ENCODE assay signal across 15 cellular contexts in genomic region chr16:53065436-53066165, GRCh38. TPM values are rescaled to one million over a fixed set of nuclear protein-coding genes. Genes with fewer than 3 reads are reported as not detected.
DNase-seq lines count a peak whose midpoint lies in the region; ATAC-seq and TF ChIP-seq lines count a peak whose summit lies in the region.
"Had no signal": no experiment of that assay in that cellular context is flagged by ENCODE, and none has a peak within 500 bp of the region (broad histone marks: within the 10 kb centered on the region; RNA-seq: fewer than 3 reads in every experiment).

No MANE protein-coding gene starts in this region.

- no peak for DNase-seq in HFFc6
- DNase-seq in smooth muscle cell (lab: John Stamatoyannopoulos, UW; ENCODE audit: unreplicated experiment), result no peak
- DNase-seq in foreskin melanocyte, result no peak
- DNase-seq in trophoblast cell, result no peak
- DNase-seq in NK-92 (lab: John Stamatoyannopoulos, UW; ENCODE audit: unreplicated experiment), result no peak
- DNase-seq: activated naive CD4-positive, alpha-beta T cell treated with anti-CD3 and anti-CD28 coated beads, Interleukin-2, amount 10 ng/mL, durations not matched to agents 7 days and 5 days; BE2C; DMS79 treated with DMSO at 0.1 percent for 48 hours; hypothalamus; NCI-H1105 treated with DMSO at 0.1 percent for 48 hours; WERI-Rb-1 had no signal

- no peak overlapping the region for H3K14ac ChIP-seq in trophoblast cell (ENCODE audit: low read length)

- H3K27ac Mint-ChIP-seq in HFFc6 (peak overlapping the region; percentile 22; the same call in 1 of the 2 replicates), brain (peak overlapping the region in 4 of 5 experiments; percentile 41 to 79 (median 52))
- H3K27ac Mint-ChIP-seq: activated naive CD4-positive, alpha-beta T cell treated with anti-CD3 and anti-CD28 coated beads, Interleukin-2, amount 10 ng/mL, durations not matched to agents 7 days and 5 days had no signal

- no peak overlapping the region for H2AK5ac ChIP-seq in trophoblast cell (ENCODE audit: low read length)

- H3K79me1 ChIP-seq in trophoblast cell (ENCODE audit: low read length), result no peaks in the 10 kb centered on the region

- H3K4me3 ChIP-seq in iPS-20b (ENCODE audit: low read length) (no peak overlapping the region), smooth muscle cell (no peak overlapping the region), trophoblast cell (ENCODE audit: low read depth, low read length) (no peak overlapping the region)
- H3K4me3 ChIP-seq: thoracic aorta had no signal

- H3K9me3 Mint-ChIP-seq in HFFc6, result no peaks in the 10 kb centered on the region
- no peaks in the 10 kb centered on the region for H3K9me3 Mint-ChIP-seq in brain
- H3K9me3 Mint-ChIP-seq: activated naive CD4-positive, alpha-beta T cell treated with anti-CD3 and anti-CD28 coated beads, Interleukin-2, amount 10 ng/mL, durations not matched to agents 7 days and 5 days had no signal

- no peak for ATAC-seq in HG02885 (IDR thresholded peaks at IDR 0.05; ENCODE audit: poor library complexity, unreplicated experiment)

- peaks cover 14% of the 10 kb centered on the region; the same call in 1 of the 2 replicates for H3K36me3 ChIP-seq in iPS-20b (ENCODE audit: insufficient read depth, low read depth, low read length)
- no peaks in the 10 kb centered on the region for H3K36me3 ChIP-seq in smooth muscle cell (ENCODE audit: low read depth)
- peaks cover 0 to 5% of the 10 kb centered on the region in 2 experiments for H3K36me3 ChIP-seq in trophoblast cell (ENCODE audit: control insufficient read depth in 1 of 2, insufficient read depth in 2 of 2, low read length in 2 of 2)
- H3K36me3 ChIP-seq: WERI-Rb-1 had no signal

- H3K27me3 Mint-ChIP-seq in HFFc6 (ENCODE audit: insufficient read depth) (no peaks in the 10 kb centered on the region), brain (peaks cover 4% of the 10 kb centered on the region)
- H3K27me3 Mint-ChIP-seq: activated naive CD4-positive, alpha-beta T cell treated with anti-CD3 and anti-CD28 coated beads, Interleukin-2, amount 10 ng/mL, durations not matched to agents 7 days and 5 days had no signal

- H3K9ac ChIP-seq in iPS-20b (ENCODE audit: low read depth, low read length) (0 out of 2 replicates have a peak overlapping the region, but pooled peaks have one; percentile 20), smooth muscle cell (ENCODE audit: low read depth) (no peak overlapping the region), trophoblast cell (ENCODE audit: low read length) (no peak overlapping the region)

- H3K36me3 Mint-ChIP-seq in HFFc6 (ENCODE audit: low read depth) (peaks cover 16% of the 10 kb centered on the region), brain (peaks cover 28% of the 10 kb centered on the region)

- H4K8ac ChIP-seq in trophoblast cell (ENCODE audit: low read depth, low read length), result no peak overlapping the region

- no peak overlapping the region for H3K27ac ChIP-seq in iPS-20b (ENCODE audit: low read length)
- peak overlapping the region; percentile 52 for H3K27ac ChIP-seq in smooth muscle cell (ENCODE audit: low read depth)
- H3K27ac ChIP-seq in trophoblast cell (ENCODE audit: low read depth, low read length), result no peak overlapping the region
- H3K27ac ChIP-seq: thoracic aorta, WERI-Rb-1 had no signal

- H3K23ac ChIP-seq in trophoblast cell (ENCODE audit: low read length), result no peak overlapping the region

- no peaks in the 10 kb centered on the region for H3K9me3 ChIP-seq in iPS-20b (ENCODE audit: insufficient read depth, low read depth, low read length)
- no peaks in the 10 kb centered on the region for H3K9me3 ChIP-seq in smooth muscle cell (replicated peaks; ENCODE audit: low read depth)
- H3K9me3 ChIP-seq in trophoblast cell (ENCODE audit: insufficient read depth, low read depth, low read length), result no peaks in the 10 kb centered on the region
- H3K9me3 ChIP-seq: BE2C, thoracic aorta had no signal

- WGBS in smooth muscle cell (ENCODE audit: low lambda C conversion rate), result 63% methylated on average over 6 of the region's 6 CpGs
- no CpG with 5 or more reads among the region's 6 CpGs for WGBS in trophoblast cell (ENCODE audit: extremely low coverage, insufficient coverage, insufficient read length)

- H3K4me1 ChIP-seq in iPS-20b (ENCODE audit: insufficient read depth, low read length) (no peaks in the 10 kb centered on the region; the same call in 1 of the 2 replicates), smooth muscle cell (ENCODE audit: low read depth) (no peaks in the 10 kb centered on the region), trophoblast cell (ENCODE audit: control insufficient read depth in 1 of 2, insufficient read depth in 2 of 2, low read length in 2 of 2) (peaks cover 3% of the 10 kb centered on the region in 2 experiments)

- H4K12ac ChIP-seq in trophoblast cell (ENCODE audit: low read depth, low read length), result no peak overlapping the region

- H3K4me1 Mint-ChIP-seq in HFFc6 (ENCODE audit: low read depth), result peaks cover 19% of the 10 kb centered on the region
- peaks cover 26% of the 10 kb centered on the region for H3K4me1 Mint-ChIP-seq in brain

- TF ChIP-seq CTCF in HFFc6 (IDR thresholded peaks at IDR 0.05) (no peak), brain (conservative IDR thresholded peaks at IDR 0.05) (no peak), smooth muscle cell (IDR thresholded peaks at IDR 0.05; ENCODE audit: borderline replicate concordance, insufficient read depth, poor library complexity, severe bottlenecking) (no peak)

- no peak overlapping the region for H3K4ac ChIP-seq in trophoblast cell (ENCODE audit: low read depth, low read length)

- H3K18ac ChIP-seq in trophoblast cell (ENCODE audit: low read length), result no peak overlapping the region

- H3K4me2 ChIP-seq in smooth muscle cell, result no peak overlapping the region
- H3K4me2 ChIP-seq in trophoblast cell (ENCODE audit: low read length), result no peak overlapping the region

- H4K91ac ChIP-seq in trophoblast cell (ENCODE audit: low read depth, low read length), result no peak overlapping the region

- peaks cover 4% of the 10 kb centered on the region for H3F3A ChIP-seq in smooth muscle cell (ENCODE audit: low read depth)

- H2BK5ac ChIP-seq in trophoblast cell (ENCODE audit: low read depth, low read length, poor library complexity), result no peak overlapping the region

- H4K20me1 ChIP-seq in smooth muscle cell (ENCODE audit: low read depth), result no peaks in the 10 kb centered on the region

- H2AFZ ChIP-seq in smooth muscle cell (ENCODE audit: low read depth), result no peak overlapping the region
- H2AFZ ChIP-seq in trophoblast cell (ENCODE audit: insufficient read depth, low read length, poor library complexity), result no peak overlapping the region

- H2BK120ac ChIP-seq in trophoblast cell (ENCODE audit: insufficient read depth, low read length, poor library complexity), result no peak overlapping the region

- H3K79me2 ChIP-seq in smooth muscle cell (ENCODE audit: low read depth) (peaks cover 72% of the 10 kb centered on the region), trophoblast cell (ENCODE audit: control insufficient read depth, insufficient read depth, low read length, poor library complexity) (peaks cover 1% of the 10 kb centered on the region)

- no peak overlapping the region for H2BK12ac ChIP-seq in trophoblast cell (ENCODE audit: low read length)

- H3K27me3 ChIP-seq in iPS-20b (ENCODE audit: insufficient read depth, low read length), result no peaks in the 10 kb centered on the region
- no peaks in the 10 kb centered on the region for H3K27me3 ChIP-seq in smooth muscle cell (ENCODE audit: low read depth)
- no peaks in the 10 kb centered on the region for H3K27me3 ChIP-seq in trophoblast cell (ENCODE audit: insufficient read depth, low read length)
- H3K27me3 ChIP-seq: BE2C had no signal

- H3K4me3 Mint-ChIP-seq in HFFc6 (no peak overlapping the region), brain (no peak overlapping the region)
- H3K4me3 Mint-ChIP-seq: activated naive CD4-positive, alpha-beta T cell treated with anti-CD3 and anti-CD28 coated beads, Interleukin-2, amount 10 ng/mL, durations not matched to agents 7 days and 5 days had no signal

RNA-seq across cellular contexts. Expression of gene CHD9, which starts 10.8 kb away (rescaled TPM):
- 10 to 100 TPM; 39.7 to 48.8 (median 45.7) TPM for total RNA-seq in HFFc6 (2021; fragmentation: NEBNext Ultra II Directional; extraction: Animal tissue kit (Norgen Biotek cat#: 25700))
- polyA plus RNA-seq in brain (ENCODE audit: insufficient read depth, low read depth, low replicate concordance), result 3.7 TPM
- total RNA-seq in smooth muscle cell, result 101 and 117 TPM in 2 replicates
- polyA plus RNA-seq in smooth muscle cell, result 43.7 and 50.6 TPM in 2 replicates
- polyA plus RNA-seq in trophoblast cell (2013), result 16.0 and 18.3 TPM in 2 replicates

RNA-seq across cellular contexts. Expression of gene CHD9NB, which starts 12.9 kb away (rescaled TPM):
- total RNA-seq in HFFc6 (2021; fragmentation: NEBNext Ultra II Directional; extraction: Animal tissue kit (Norgen Biotek cat#: 25700)), result 1 to 10 TPM; 2.1 to 4.0 (median 3.1) TPM
- polyA plus RNA-seq in brain (ENCODE audit: insufficient read depth, low read depth, low replicate concordance) (0.19 TPM), smooth muscle cell (not detected in 2 replicates)
- total RNA-seq in smooth muscle cell, result not detected in 2 replicates
- 0.68 and 0.71 TPM in 2 replicates for polyA plus RNA-seq in trophoblast cell (2013)
